8 cellular contexts compared by ENCODE assay signal in the genomic region with DNA sequence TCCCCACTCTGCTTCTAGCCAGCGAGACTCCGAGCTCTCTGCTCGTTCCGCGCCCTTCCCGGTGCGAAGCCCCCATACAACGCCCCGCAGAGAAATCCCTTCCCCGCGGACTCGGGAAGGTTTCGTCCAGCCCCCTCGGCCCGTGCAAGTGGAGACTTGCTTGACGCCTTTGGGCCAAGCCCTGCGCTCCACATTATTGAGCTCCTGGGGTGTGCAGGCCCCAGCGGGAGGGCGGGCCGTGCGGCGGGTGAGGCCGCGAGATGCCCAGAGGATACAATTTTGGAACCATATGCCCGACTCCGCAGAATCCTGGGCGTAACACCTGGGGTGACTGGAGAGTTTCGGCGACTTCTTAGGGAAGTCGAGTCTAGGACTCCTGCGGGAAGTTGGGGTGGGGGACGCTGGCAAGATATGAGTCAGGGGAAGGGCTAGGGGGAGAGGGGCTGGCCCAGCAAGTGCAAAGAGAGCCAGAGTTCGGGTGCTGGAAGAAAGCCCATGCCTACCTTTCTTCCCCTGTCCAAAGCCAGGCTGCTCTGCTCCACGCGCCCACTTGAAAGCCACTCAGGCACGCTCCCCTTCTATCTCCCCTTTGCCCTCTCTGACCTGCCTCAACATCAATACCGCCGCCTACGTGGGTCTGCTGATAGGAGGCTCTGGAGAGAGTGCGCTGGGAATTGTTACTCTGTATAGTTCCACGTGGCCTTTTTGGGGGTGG. TPM values are rescaled to one million over a fixed set of nuclear protein-coding genes. Genes with fewer than 3 reads are reported as not detected.
A peak's percentile ranks its signal among the peaks of the same experiment; 100 is the strongest.
DNase-seq lines count a peak whose midpoint lies in the region; TF ChIP-seq lines count a peak whose summit lies in the region.

No MANE protein-coding gene starts in this region.

- CTCF ChIA-PET in OCI-LY7 (lab: Charles Lee; ENCODE audit: unreplicated experiment): interaction anchor here (0.6 kb wide), 1 partner anchor 30 kb away, joined by 3 read pairs; no protein-coding TSS in a partner anchor

- TF ChIP-seq CTCF in OCI-LY7 (conservative IDR thresholded peaks at IDR 0.05; ENCODE audit: low read length) (no peak), fibroblast of mammary gland (conservative IDR thresholded peaks at IDR 0.05; ENCODE audit: control insufficient read depth, insufficient read depth, low read depth, low read length) (no peak), smooth muscle cell (IDR thresholded peaks at IDR 0.05; ENCODE audit: borderline replicate concordance, insufficient read depth, poor library complexity, severe bottlenecking) (no peak), MM.1S (IDR thresholded peaks at IDR 0.05; ENCODE audit: low read length) (no peak)

- BruUV-seq in OCI-LY7 (replicated peaks; lab: Mats Ljungman, UMichigan): no TSS peak

- no peaks in the 10 kb centered on the region for H3K27me3 ChIP-seq in smooth muscle cell (ENCODE audit: low read depth)
- H3K27me3 ChIP-seq in MM.1S (replicated peaks; ENCODE audit: insufficient read depth, low read length): no peaks in the 10 kb centered on the region

- H3K4me1 ChIP-seq in OCI-LY7 (ENCODE audit: insufficient read depth, low read length, poor library complexity, severe bottlenecking) (peaks cover 19% of the 10 kb centered on the region), smooth muscle cell (ENCODE audit: low read depth) (peaks cover 4% of the 10 kb centered on the region), MM.1S (ENCODE audit: low read length) (no peaks in the 10 kb centered on the region)

- H3K27ac ChIP-seq in OCI-LY7 (ENCODE audit: low read depth, low read length, poor library complexity, severe bottlenecking): peak overlapping the region; percentile 62
- no peak overlapping the region for H3K27ac ChIP-seq in smooth muscle cell (ENCODE audit: low read depth)
- no peak overlapping the region for H3K27ac ChIP-seq in MM.1S (ENCODE audit: low read length)

- intact Hi-C loops in OCI-LY7 (cut with micrococcal nuclease; ENCODE audit: unreplicated experiment): no loop called here

- peak overlapping the region; percentile 74 for H3K4me2 ChIP-seq in OCI-LY7 (ENCODE audit: low read length)
- H3K4me2 ChIP-seq in smooth muscle cell: peak overlapping the region; percentile 85
- H3K4me2 ChIP-seq in MM.1S (ENCODE audit: low read depth, low read length): no peak overlapping the region

- H3K9ac ChIP-seq in smooth muscle cell (ENCODE audit: low read depth) (no peak overlapping the region), MM.1S (ENCODE audit: low read length) (no peak overlapping the region)

- peak overlapping the region; percentile 66 for H3K4me3 ChIP-seq in OCI-LY7 (ENCODE audit: low read depth, low read length, poor library complexity, severe bottlenecking)
- peak overlapping the region; percentile 4 for H3K4me3 ChIP-seq in fibroblast of mammary gland (ENCODE audit: control insufficient read depth, low read depth, low read length)
- H3K4me3 ChIP-seq in smooth muscle cell: peak overlapping the region; percentile 76
- H3K4me3 ChIP-seq in MM.1S (ENCODE audit: low read length): no peak overlapping the region

- WGBS in smooth muscle cell (ENCODE audit: low lambda C conversion rate): 57% methylated on average over 41 of the region's 41 CpGs

- H3K36me3 ChIP-seq in OCI-LY7 (ENCODE audit: insufficient read depth, low read length) (no peaks in the 10 kb centered on the region), smooth muscle cell (ENCODE audit: low read depth) (no peaks in the 10 kb centered on the region), MM.1S (replicated peaks; ENCODE audit: insufficient read depth, low read length) (no peaks in the 10 kb centered on the region)

- H3K9me3 ChIP-seq in OCI-LY7 (ENCODE audit: low read length): no peaks in the 10 kb centered on the region
- no peaks in the 10 kb centered on the region for H3K9me3 ChIP-seq in smooth muscle cell (replicated peaks; ENCODE audit: low read depth)
- H3K9me3 ChIP-seq in MM.1S (replicated peaks; ENCODE audit: insufficient read depth, low read length): no peaks in the 10 kb centered on the region

- H2AFZ ChIP-seq in OCI-LY7 (ENCODE audit: low read length): peak overlapping the region; percentile 86; the same call in 1 of the 2 replicates
- no peak overlapping the region for H2AFZ ChIP-seq in smooth muscle cell (ENCODE audit: low read depth)
- H2AFZ ChIP-seq in MM.1S (ENCODE audit: low read length): no peak overlapping the region

- H3K79me2 ChIP-seq in OCI-LY7 (ENCODE audit: insufficient read depth, low read depth, low read length): peaks cover 31% of the 10 kb centered on the region; the same call in 1 of the 2 replicates
- H3K79me2 ChIP-seq in smooth muscle cell (ENCODE audit: low read depth): peaks cover 10% of the 10 kb centered on the region
- peaks cover 28% of the 10 kb centered on the region for H3K79me2 ChIP-seq in MM.1S (ENCODE audit: low read length)

- no peaks in the 10 kb centered on the region for H3F3A ChIP-seq in smooth muscle cell (ENCODE audit: low read depth)
- H3F3A ChIP-seq in MM.1S (ENCODE audit: insufficient read depth, low read length): no peaks in the 10 kb centered on the region

- H4K20me1 ChIP-seq in OCI-LY7 (ENCODE audit: insufficient read depth, low read length) (no peaks in the 10 kb centered on the region), smooth muscle cell (ENCODE audit: low read depth) (peaks cover 14% of the 10 kb centered on the region), MM.1S (ENCODE audit: insufficient read depth, low read length) (no peaks in the 10 kb centered on the region)

- H3K9me2 ChIP-seq in OCI-LY7 (ENCODE audit: insufficient read depth, low read length): no peaks in the 10 kb centered on the region
- no peaks in the 10 kb centered on the region for H3K9me2 ChIP-seq in MM.1S (replicated peaks; ENCODE audit: insufficient read depth, low read length)

- DNase-seq in DMS53 (lab: John Stamatoyannopoulos, UW) (peak; percentile 64), DMS53 treated with DMSO at 0.1 percent for 48 hours (lab: John Stamatoyannopoulos, UW; ENCODE audit: unreplicated experiment) (no peak), OCI-LY7 (ENCODE audit: low spot score) (no peak), fibroblast of mammary gland (ENCODE audit: low read depth) (no peak), smooth muscle cell (lab: John Stamatoyannopoulos, UW; ENCODE audit: unreplicated experiment) (no peak), MM.1S (no peak), epidermal melanocyte (ENCODE audit: insufficient read length, low spot score) (no peak), NCI-H345 treated with DMSO at 0.1 percent for 48 hours (lab: John Stamatoyannopoulos, UW; ENCODE audit: unreplicated experiment) (no peak)

- POLR2A ChIA-PET in OCI-LY7 (lab: Charles Lee): no interaction called here

RNA-seq across cellular contexts. Expression of gene ELF4, which starts 1.1 kb away (rescaled TPM):
- total RNA-seq in OCI-LY7 (2014; rRNA removed; shearing (Covaris generic)): 13.4 and 15.0 TPM in 2 replicates
- total RNA-seq in OCI-LY7 (2022) (24.9 and 27.3 TPM in 2 replicates), smooth muscle cell (12.0 and 12.1 TPM in 2 replicates)
- 12.6 and 16.3 TPM in 2 replicates for polyA plus RNA-seq in smooth muscle cell

RNA-seq across cellular contexts. Expression of gene AIFM1, which starts 54.3 kb away (rescaled TPM):
- 23.1 and 28.8 TPM in 2 replicates for total RNA-seq in OCI-LY7 (2014; rRNA removed; shearing (Covaris generic))
- total RNA-seq in OCI-LY7 (2022): 39.4 and 45.7 TPM in 2 replicates
- 26.0 and 39.0 TPM in 2 replicates for total RNA-seq in smooth muscle cell
- 32.5 and 35.8 TPM in 2 replicates for polyA plus RNA-seq in smooth muscle cell
